9 cellular contexts compared by ENCODE assay signal in the genomic region with DNA sequence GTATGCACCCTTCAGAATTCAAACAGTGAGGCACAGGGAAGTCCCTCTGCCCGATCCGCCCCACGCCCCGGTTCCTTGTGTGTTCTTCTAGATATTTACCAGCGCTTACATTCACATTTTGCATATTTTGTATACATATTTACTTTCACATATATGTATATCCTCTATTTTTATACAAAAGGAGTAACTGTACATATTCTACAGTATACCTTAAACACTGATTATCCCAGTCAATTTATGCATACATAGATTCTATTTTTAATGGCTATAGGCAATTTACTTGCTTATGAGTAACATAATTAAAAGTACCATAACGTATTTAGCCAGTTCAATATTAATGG. TPM values are rescaled to one million over a fixed set of nuclear protein-coding genes. Genes with fewer than 3 reads are reported as not detected.
A peak's percentile ranks its signal among the peaks of the same experiment; 100 is the strongest.
DNase-seq lines count a peak whose midpoint lies in the region; ATAC-seq and TF ChIP-seq lines count a peak whose summit lies in the region.
"Had no signal": no experiment of that assay in that cellular context is flagged by ENCODE, and none has a peak within 500 bp of the region (broad histone marks: within the 10 kb centered on the region; RNA-seq: fewer than 3 reads in every experiment).

No MANE protein-coding gene starts in this region.

- H3K9me3 ChIP-seq in CD4-positive, alpha-beta memory T cell (ENCODE audit: control insufficient read depth in 1 of 2, low read length in 2 of 2) = no peaks in the 10 kb centered on the region
- H3K9me3 ChIP-seq in OCI-LY3 (ENCODE audit: insufficient read depth, low read length) (no peaks in the 10 kb centered on the region), osteoblast (ENCODE audit: low read depth, low read length) (no peaks in the 10 kb centered on the region), aorta (ENCODE audit: control insufficient read depth, low read length) (no peaks in the 10 kb centered on the region)
- H3K9me3 ChIP-seq in effector memory CD4-positive, alpha-beta T cell (ENCODE audit: control insufficient read depth, low read length) = no peaks in the 10 kb centered on the region

- H3K27me3 Mint-ChIP-seq in CD4-positive, alpha-beta memory T cell = peaks cover 4 to 6% of the 10 kb centered on the region in 2 donors

- peak overlapping the region; percentile 45 for H3K9ac ChIP-seq in OCI-LY3 (ENCODE audit: low read length)

- H3K9me3 Mint-ChIP-seq in CD4-positive, alpha-beta memory T cell = no peaks in the 10 kb centered on the region

- CTCF ChIA-PET in CD4-positive, alpha-beta memory T cell (lab: Charles Lee; ENCODE audit: partially characterized antibody) = interaction anchor here (0.6 to 1.6 kb wide), 5 partner anchors 33 to 786 kb away, joined by 3 to 8 read pairs (median 3); partner anchors contain the start of genes STAMBP and TPRKB

- peaks cover 30% of the 10 kb centered on the region for H3K79me2 ChIP-seq in OCI-LY3 (ENCODE audit: low read length)
- peaks cover 38% of the 10 kb centered on the region for H3K79me2 ChIP-seq in osteoblast (ENCODE audit: insufficient read depth, low read length)

- H3K27me3 ChIP-seq in CD4-positive, alpha-beta memory T cell (ENCODE audit: insufficient read depth, low read length) = no peaks in the 10 kb centered on the region
- H3K27me3 ChIP-seq in OCI-LY3 (ENCODE audit: low read depth, low read length) (no peaks in the 10 kb centered on the region), osteoblast (ENCODE audit: insufficient read depth, low read length) (no peaks in the 10 kb centered on the region), aorta (ENCODE audit: control insufficient read depth in 1 of 2, insufficient read depth in 2 of 2, low read length in 1 of 2) (no peaks in the 10 kb centered on the region)
- H3K27me3 ChIP-seq in effector memory CD4-positive, alpha-beta T cell (replicated peaks; ENCODE audit: control insufficient read depth, insufficient read depth, low read length, poor library complexity, severe bottlenecking) = no peaks in the 10 kb centered on the region

- TF ChIP-seq CTCF in OCI-LY3 (IDR thresholded peaks at IDR 0.05; ENCODE audit: low read depth, low read length) = no peak
- TF ChIP-seq CTCF in osteoblast (IDR thresholded peaks at IDR 0.05; ENCODE audit: extremely low read depth, low read depth, low read length) = no peak

- POLR2A ChIA-PET in CD4-positive, alpha-beta memory T cell (lab: Charles Lee; ENCODE audit: partially characterized antibody) = interaction anchor here (2.7 kb wide), 1 partner anchor 43 kb away, joined by 17 read pairs; the partner anchor contains the start of gene TPRKB

- H3K36me3 ChIP-seq in CD4-positive, alpha-beta memory T cell (ENCODE audit: insufficient read depth, low read length) = peaks cover 8% of the 10 kb centered on the region
- H3K36me3 ChIP-seq in OCI-LY3 (replicated peaks; ENCODE audit: low read depth, low read length) (peaks cover 15% of the 10 kb centered on the region), osteoblast (ENCODE audit: insufficient read depth, low read length) (peaks cover 17% of the 10 kb centered on the region), aorta (ENCODE audit: control insufficient read depth in 1 of 2, insufficient read depth in 2 of 2, low read length in 1 of 2) (no peaks in the 10 kb centered on the region)
- peaks cover 9% of the 10 kb centered on the region for H3K36me3 ChIP-seq in effector memory CD4-positive, alpha-beta T cell (ENCODE audit: control insufficient read depth, insufficient read depth, low read length)

- H3K4me3 Mint-ChIP-seq in CD4-positive, alpha-beta memory T cell = peak overlapping the region; percentile 99 to 100 (median 99)

- H3K4me2 ChIP-seq in OCI-LY3 (ENCODE audit: low read length) (peak overlapping the region; percentile 65), osteoblast (ENCODE audit: insufficient read depth, low read length) (peak overlapping the region; percentile 64)

- H4K20me1 ChIP-seq in OCI-LY3 (ENCODE audit: insufficient read depth, low read length) (no peaks in the 10 kb centered on the region), osteoblast (ENCODE audit: insufficient read depth, low read length) (peaks cover 13% of the 10 kb centered on the region)

- H2AFZ ChIP-seq in OCI-LY3 (ENCODE audit: low read depth, low read length) = peak overlapping the region; percentile 82
- peak overlapping the region; percentile 98 for H2AFZ ChIP-seq in osteoblast (ENCODE audit: low read length)

- peaks cover 17 to 31% of the 10 kb centered on the region in 2 donors for H3K36me3 Mint-ChIP-seq in CD4-positive, alpha-beta memory T cell

- H3K4me1 ChIP-seq in CD4-positive, alpha-beta memory T cell (ENCODE audit: insufficient read depth, low read length) = peaks cover 27% of the 10 kb centered on the region
- H3K4me1 ChIP-seq in OCI-LY3 (ENCODE audit: low read length) (peaks cover 16% of the 10 kb centered on the region), osteoblast (ENCODE audit: insufficient read depth, low read length) (peaks cover 23% of the 10 kb centered on the region), aorta (ENCODE audit: control insufficient read depth in 1 of 2, insufficient read depth in 2 of 2, low read length in 2 of 2) (peaks cover 0 to 2% of the 10 kb centered on the region in 2 donors)
- H3K4me1 ChIP-seq in effector memory CD4-positive, alpha-beta T cell (ENCODE audit: control insufficient read depth, insufficient read depth, low read length, poor library complexity, severe bottlenecking) = peaks cover 13% of the 10 kb centered on the region

- WGBS in aorta, 2 donors = 8% methylated on average over 6 of the region's 6 CpGs

- H3K27ac ChIP-seq in CD4-positive, alpha-beta memory T cell (ENCODE audit: low read depth, low read length) = peak overlapping the region; percentile 94
- no peak overlapping the region for H3K27ac ChIP-seq in OCI-LY3 (ENCODE audit: low read length)
- H3K27ac ChIP-seq in effector memory CD4-positive, alpha-beta T cell (ENCODE audit: insufficient read depth, low read length, poor library complexity, severe bottlenecking) = peak overlapping the region; percentile 95
- H3K27ac ChIP-seq in osteoblast (ENCODE audit: low read depth, low read length) = no peak overlapping the region
- H3K27ac ChIP-seq in aorta (ENCODE audit: low read depth in 1 of 2, low read length in 2 of 2) = no peak overlapping the region

- no peak for DNase-seq in CD4-positive, alpha-beta memory T cell
- no peak for DNase-seq in effector memory CD4-positive, alpha-beta T cell
- DNase-seq in osteoblast (ENCODE audit: insufficient read length, low spot score, missing footprints) (no peak), aorta (no peak), COLO668 (lab: John Stamatoyannopoulos, UW; ENCODE audit: unreplicated experiment) (no peak)

- H3K4me3 ChIP-seq in CD4-positive, alpha-beta memory T cell (ENCODE audit: low read length in 2 of 2) = no peak overlapping the region
- peak overlapping the region; percentile 92 for H3K4me3 ChIP-seq in OCI-LY3 (ENCODE audit: low read length)
- H3K4me3 ChIP-seq in effector memory CD4-positive, alpha-beta T cell (ENCODE audit: insufficient read depth, low read depth, low read length, poor library complexity, severe bottlenecking) = no peak overlapping the region
- H3K4me3 ChIP-seq in osteoblast (ENCODE audit: insufficient read depth, low read length) = peak overlapping the region; percentile 96
- no peak overlapping the region for H3K4me3 ChIP-seq in aorta (ENCODE audit: low read length in 2 of 2)

- ATAC-seq in aorta (ENCODE audit: low FRiP score) = no peak
- ATAC-seq in GM19467 (IDR thresholded peaks at IDR 0.05; ENCODE audit: unreplicated experiment) = no peak
- ATAC-seq in GM18873 (IDR thresholded peaks at IDR 0.05; ENCODE audit: low FRiP score, unreplicated experiment) = no peak

- intact Hi-C loops in CD4-positive, alpha-beta memory T cell (cut with micrococcal nuclease) = loop anchor here (1.0 kb wide), 1 partner anchor 43 kb away; the partner anchor contains the start of gene TPRKB
- intact Hi-C loops in aorta (cut with DNase I) = no loop called here

- H3K4me1 Mint-ChIP-seq in CD4-positive, alpha-beta memory T cell = peaks cover 9 to 42% (median 29%) of the 10 kb centered on the region in 4 donors

- H3K27ac Mint-ChIP-seq in CD4-positive, alpha-beta memory T cell = peak overlapping the region; percentile 94 to 100 (median 99)

RNA-seq across cellular contexts. Expression of gene DUSP11, which starts 0.3 kb away (rescaled TPM):
- 10 to 100 TPM; 45.5 to 45.7 TPM for total RNA-seq in CD4-positive, alpha-beta memory T cell
- 10 to 100 TPM; 61.6 to 80.5 TPM for polyA plus RNA-seq in CD4-positive, alpha-beta memory T cell
- total RNA-seq in osteoblast (32.9 and 36.2 TPM in 2 replicates), aorta (10 to 100 TPM; 22.1 to 27.6 TPM)
- polyA plus RNA-seq in aorta = 10 to 100 TPM; 16.5 to 17.8 TPM

RNA-seq across cellular contexts. Expression of gene C2orf78, which starts 3.8 kb away (rescaled TPM):
- total RNA-seq in CD4-positive, alpha-beta memory T cell = not detected
- not detected for polyA plus RNA-seq in CD4-positive, alpha-beta memory T cell
- total RNA-seq in osteoblast = not detected in 2 replicates
- not detected for total RNA-seq in aorta
- not detected for polyA plus RNA-seq in aorta
- total RNA-seq: renal cortical epithelial cell had no signal

RNA-seq across cellular contexts. Expression of gene TPRKB, which starts 43.1 kb away (rescaled TPM):
- 10 to 100 TPM; 31.7 to 33.0 TPM for total RNA-seq in CD4-positive, alpha-beta memory T cell
- polyA plus RNA-seq in CD4-positive, alpha-beta memory T cell = 10 to 100 TPM; 64.4 to 74.4 TPM
- total RNA-seq in osteoblast (16.6 and 18.9 TPM in 2 replicates), aorta (10 to 100 TPM; 21.3 to 24.1 TPM)
- 10 to 100 TPM; 57.6 to 76.5 TPM for polyA plus RNA-seq in aorta

RNA-seq across cellular contexts. Expression of gene STAMBP, which starts 48.5 kb away (rescaled TPM):
- 10 to 100 TPM; 34.8 to 37.3 TPM for total RNA-seq in CD4-positive, alpha-beta memory T cell
- 10 to 100 TPM; 46.0 to 49.5 TPM for polyA plus RNA-seq in CD4-positive, alpha-beta memory T cell
- total RNA-seq in osteoblast (23.2 and 23.3 TPM in 2 replicates), aorta (10 to 100 TPM; 32.4 to 33.2 TPM)
- polyA plus RNA-seq in aorta = 10 to 100 TPM; 32.3 to 43.5 TPM

Comparison
In these comparisons a context has a peak if more than half of its experiments do, and no peak if none do; other contexts are left out.
1. H3K27ac ChIP-seq: peak in CD4-positive, alpha-beta memory T cell (single experiment) and effector memory CD4-positive, alpha-beta T cell (single experiment); none in OCI-LY3 (single experiment), osteoblast (single experiment) and aorta (0 of 2).
2. H3K4me3 ChIP-seq: peak in OCI-LY3 (single experiment) and osteoblast (single experiment); none in CD4-positive, alpha-beta memory T cell (0 of 2), effector memory CD4-positive, alpha-beta T cell (single experiment) and aorta (0 of 2).